Comparison of ENCODE assay signal across 7 cellular contexts in the genomic region with DNA sequence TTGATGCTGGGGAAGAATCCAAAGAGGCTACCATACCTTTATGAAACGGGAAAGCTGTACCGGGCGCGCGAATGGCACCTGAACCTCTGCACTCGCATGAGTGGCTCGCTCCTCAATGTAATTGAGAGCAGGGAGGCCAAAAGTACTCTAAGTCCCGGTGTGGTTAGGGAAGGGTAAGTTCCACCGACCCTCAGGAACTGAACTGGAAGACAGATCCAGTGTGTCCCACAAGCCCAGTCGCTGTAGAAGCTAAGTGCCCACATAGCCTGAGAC. TPM values are rescaled to one million over a fixed set of nuclear protein-coding genes. Genes with fewer than 3 reads are reported as not detected.
DNase-seq lines count a peak whose midpoint lies in the region; ATAC-seq and TF ChIP-seq lines count a peak whose summit lies in the region.

No MANE protein-coding gene starts in this region.

- H3K27ac ChIP-seq in HCT116 (ENCODE audit: low read depth, low read length) = peak overlapping the region; percentile 54
- peak overlapping the region; percentile 88 to 97 (median 88) for H3K27ac ChIP-seq in Peyer's patch
- peak overlapping the region; percentile 95 for H3K27ac ChIP-seq in ectodermal cell (ENCODE audit: insufficient read depth, low read depth, low read length, poor library complexity, severe bottlenecking)

- no peak for TF ChIP-seq POLR2A in HCT116 (IDR thresholded peaks at IDR 0.05; ENCODE audit: borderline replicate concordance, extremely low read depth, insufficient read depth, insufficient read length)
- no peak for TF ChIP-seq POLR2A in Peyer's patch (IDR thresholded peaks at IDR 0.05)

- CTCF ChIA-PET in HCT116 (lab: Charles Lee) = no interaction called here

- H3K9me3 ChIP-seq in HCT116 (ENCODE audit: control insufficient read depth in 1 of 2, insufficient read depth in 1 of 2, low read depth in 1 of 2, low read length in 2 of 2) (no peaks in the 10 kb centered on the region), Peyer's patch (no peaks in the 10 kb centered on the region), ectodermal cell (ENCODE audit: control insufficient read depth, low read length) (no peaks in the 10 kb centered on the region)

- no peaks in the 10 kb centered on the region for H3K9me2 ChIP-seq in HCT116 (ENCODE audit: insufficient read depth)

- peak overlapping the region; percentile 89 to 98 (median 94) for H3K4me3 Mint-ChIP-seq in naive B cell

- no peaks in the 10 kb centered on the region for H3K36me3 Mint-ChIP-seq in naive B cell

- DNase-seq in HCT116 (ENCODE audit: low read depth, low spot score) = no peak
- no peak for DNase-seq in Peyer's patch
- DNase-seq in naive B cell = no peak
- no peak for DNase-seq in HuH-7.5 (ENCODE audit: low spot score)
- DNase-seq in stimulated activated CD8-positive, alpha-beta memory T cell treated with anti-CD3 and anti-CD28 coated beads, Interleukin-4, amount 100 ng/mL, for 48 hours = no peak

- H3K36me3 ChIP-seq in HCT116 (ENCODE audit: control insufficient read depth in 1 of 2, insufficient read depth in 2 of 2, low read length in 2 of 2) = peaks cover 0 to 4% of the 10 kb centered on the region in 2 experiments; a peak in 1 of 4 replicates
- H3K36me3 ChIP-seq in Peyer's patch = peaks cover 0 to 3% (median 0%) of the 10 kb centered on the region in 3 donors
- no peaks in the 10 kb centered on the region for H3K36me3 ChIP-seq in ectodermal cell (ENCODE audit: control insufficient read depth, insufficient read depth, low read length)

- 0 out of 2 replicates have a peak, but pooled peaks cover 2% of the 10 kb centered on the region for H4K20me1 ChIP-seq in HCT116 (ENCODE audit: insufficient read depth)

- no peaks in the 10 kb centered on the region for H3K27me3 ChIP-seq in HCT116 (ENCODE audit: insufficient read depth, low read length)
- no peaks in the 10 kb centered on the region for H3K27me3 ChIP-seq in Peyer's patch
- H3K27me3 ChIP-seq in ectodermal cell (ENCODE audit: control insufficient read depth, insufficient read depth, low read length, poor library complexity, severe bottlenecking) = no peaks in the 10 kb centered on the region

- TF ChIP-seq RAD21 in HCT116 (IDR thresholded peaks at IDR 0.05; ENCODE audit: low read depth) = no peak

- H3K9me3 Mint-ChIP-seq in naive B cell = peaks cover 0 to 3% (median 0%) of the 10 kb centered on the region in 7 donors

- H3K4me1 ChIP-seq in HCT116 (ENCODE audit: control insufficient read depth in 1 of 2, insufficient read depth in 2 of 2, low read length in 2 of 2) = peaks cover 16 to 33% of the 10 kb centered on the region in 2 experiments
- peaks cover 0 to 33% (median 9%) of the 10 kb centered on the region in 4 donors for H3K4me1 ChIP-seq in Peyer's patch
- peaks cover 23% of the 10 kb centered on the region for H3K4me1 ChIP-seq in ectodermal cell (ENCODE audit: control insufficient read depth, insufficient read depth, low read length)

- ATAC-seq in HCT116 (no peak), naive B cell (ENCODE audit: low read depth in 2 of 2) (no peak), GM18907 (IDR thresholded peaks at IDR 0.05; ENCODE audit: unreplicated experiment) (no peak)

- TF ChIP-seq CTCF in HCT116 (IDR thresholded peaks at IDR 0.05 in 2 of 3, conservative IDR thresholded peaks at IDR 0.05 in 1 of 3; ENCODE audit: borderline replicate concordance in 1 of 3, insufficient read depth in 1 of 3, low read depth in 2 of 3, low read length in 2 of 3) (no peak), Peyer's patch (IDR thresholded peaks at IDR 0.05) (no peak)

- H3K4me2 ChIP-seq in HCT116 (ENCODE audit: low read length) = peak overlapping the region; percentile 93

- peak overlapping the region; percentile 76 to 85 for H3K4me3 ChIP-seq in HCT116 (replicated peaks in 1 of 2; ENCODE audit: low read depth in 1 of 2, low read length in 2 of 2)
- peak overlapping the region; percentile 80 to 92 (median 83) for H3K4me3 ChIP-seq in Peyer's patch
- H3K4me3 ChIP-seq in ectodermal cell (ENCODE audit: insufficient read depth, low read depth, low read length) = peak overlapping the region; percentile 73

- H3K27ac Mint-ChIP-seq in naive B cell = peak overlapping the region; percentile 15 to 98 (median 92)

- peaks cover 38 to 65% (median 48%) of the 10 kb centered on the region in 3 donors for H3K4me1 Mint-ChIP-seq in naive B cell

- BruUV-seq in HCT116 (replicated peaks; lab: Mats Ljungman, UMichigan) = TSS peak; percentile 46

- H3K27me3 Mint-ChIP-seq in naive B cell = peaks cover 0 to 5% (median 0%) of the 10 kb centered on the region in 3 donors

- intact Hi-C loops in HCT116 (cut with micrococcal nuclease) = no loop called here

- 2% methylated on average over 10 of the region's 10 CpGs for WGBS in ectodermal cell, 2 experiments

- no peak overlapping the region for H2AFZ ChIP-seq in HCT116 (ENCODE audit: low read depth, low read length, poor library complexity, severe bottlenecking)

- RAD21 ChIA-PET in HCT116 (lab: Charles Lee; ENCODE audit: low non-redundant PET in 1 of 2, low total read pairs in 2 of 2, uncharacterized antibody in 2 of 2, unreplicated experiment in 2 of 2) = no interaction called here

- POLR2A ChIA-PET in HCT116 (lab: Charles Lee) = no interaction called here

- H3K79me2 ChIP-seq in HCT116 (ENCODE audit: insufficient read depth, low read length) = peaks cover 55% of the 10 kb centered on the region

- peak overlapping the region; percentile 85 for H3K9ac ChIP-seq in HCT116 (ENCODE audit: low read length)

TF ChIP-seq in HCT116, 20 proteins besides CTCF, POLR2A, EP300 and RAD21:
- TF ChIP-seq EZH2phosphoT487 (IDR thresholded peaks at IDR 0.05; ENCODE audit: borderline replicate concordance) (no peak), JUND (IDR thresholded peaks at IDR 0.05) (no peak), ATF3 (IDR thresholded peaks at IDR 0.05) (no peak), CBX3 (IDR thresholded peaks at IDR 0.05; ENCODE audit: low read depth) (no peak)

RNA-seq across cellular contexts. Expression of gene GATAD2B, which starts 1.0 kb away (rescaled TPM):
- 50.2 TPM for total RNA-seq in HCT116 (2021; ENCODE audit: unreplicated experiment)
- 17.6 and 19.7 TPM in 2 replicates for polyA plus RNA-seq in HCT116 (2012)
- total RNA-seq in Peyer's patch = 10 to 100 TPM; 22.3 to 65.2 (median 24.7) TPM
- polyA plus RNA-seq in ectodermal cell (2013, experiment 1 of 4) = 39.7 TPM
- 42.1 TPM for polyA plus RNA-seq in ectodermal cell (2013, experiment 2 of 4)
- 28.0 TPM for polyA plus RNA-seq in ectodermal cell (2013, experiment 3 of 4)
- 34.4 TPM for polyA plus RNA-seq in ectodermal cell (2013, experiment 4 of 4)
- 1 to 10 TPM; 4.0 to 7.0 (median 5.1) TPM for polyA plus RNA-seq in naive B cell (ENCODE audit: low read depth in 6 of 6)

RNA-seq across cellular contexts. Expression of gene DENND4B, which starts 24.8 kb away (rescaled TPM):
- total RNA-seq in HCT116 (2021; ENCODE audit: unreplicated experiment) (70.8 TPM), Peyer's patch (100 to 1,000 TPM in 2 of 4 donors, 10 to 100 TPM in 2; 48.2 to 130 (median 91.6) TPM)
- polyA plus RNA-seq in HCT116 (2012) = 45.3 and 53.6 TPM in 2 replicates
- polyA plus RNA-seq in ectodermal cell (2013, experiment 1 of 4) = 17.6 TPM
- 17.6 TPM for polyA plus RNA-seq in ectodermal cell (2013, experiment 2 of 4)
- 13.5 TPM for polyA plus RNA-seq in ectodermal cell (2013, experiment 3 of 4)
- polyA plus RNA-seq in ectodermal cell (2013, experiment 4 of 4) = 15.7 TPM
- polyA plus RNA-seq in naive B cell (ENCODE audit: low read depth in 6 of 6) = 10 to 100 TPM in 5 of 6 donors, 1 to 10 TPM in 1; 6.5 to 52.8 (median 29.7) TPM

RNA-seq across cellular contexts. Expression of gene CRTC2, which starts 36.7 kb away (rescaled TPM):
- total RNA-seq in HCT116 (2021; ENCODE audit: unreplicated experiment) (33.8 TPM), Peyer's patch (10 to 100 TPM; 20.0 to 42.1 (median 32.4) TPM)
- polyA plus RNA-seq in HCT116 (2012) = 36.1 TPM in 2 replicates
- polyA plus RNA-seq in ectodermal cell (2013, experiment 1 of 4) = 34.6 TPM
- polyA plus RNA-seq in ectodermal cell (2013, experiment 2 of 4) = 35.8 TPM
- polyA plus RNA-seq in ectodermal cell (2013, experiment 3 of 4) = 25.7 TPM
- polyA plus RNA-seq in ectodermal cell (2013, experiment 4 of 4) = 29.4 TPM
- polyA plus RNA-seq in naive B cell (ENCODE audit: low read depth in 6 of 6) = 10 to 100 TPM; 24.6 to 59.8 (median 35.8) TPM

RNA-seq across cellular contexts. Expression of gene SLC39A1, which starts 41.6 kb away (rescaled TPM):
- total RNA-seq in HCT116 (2021; ENCODE audit: unreplicated experiment) (51.5 TPM), Peyer's patch (10 to 100 TPM; 20.6 to 73.0 (median 60.1) TPM)
- polyA plus RNA-seq in HCT116 (2012) = 52.2 and 57.3 TPM in 2 replicates
- polyA plus RNA-seq in ectodermal cell (2013, experiment 1 of 4) = 142 TPM
- polyA plus RNA-seq in ectodermal cell (2013, experiment 2 of 4) = 146 TPM
- 108 TPM for polyA plus RNA-seq in ectodermal cell (2013, experiment 3 of 4)
- 117 TPM for polyA plus RNA-seq in ectodermal cell (2013, experiment 4 of 4)
- 10 to 100 TPM; 36.0 to 66.7 (median 52.6) TPM for polyA plus RNA-seq in naive B cell (ENCODE audit: low read depth in 6 of 6)

RNA-seq across cellular contexts. Expression of gene CREB3L4, which starts 46.0 kb away (rescaled TPM):
- total RNA-seq in HCT116 (2021; ENCODE audit: unreplicated experiment) (15.3 TPM), Peyer's patch (10 to 100 TPM; 14.5 to 21.6 (median 16.6) TPM)
- 17.8 and 19.1 TPM in 2 replicates for polyA plus RNA-seq in HCT116 (2012)
- polyA plus RNA-seq in ectodermal cell (2013, experiment 1 of 4) = 31.2 TPM
- polyA plus RNA-seq in ectodermal cell (2013, experiment 2 of 4) = 29.9 TPM
- 29.5 TPM for polyA plus RNA-seq in ectodermal cell (2013, experiment 3 of 4)
- polyA plus RNA-seq in ectodermal cell (2013, experiment 4 of 4) = 35.7 TPM
- polyA plus RNA-seq in naive B cell (ENCODE audit: low read depth in 6 of 6) = 10 to 100 TPM; 12.2 to 16.9 (median 15.6) TPM
